Comparison of ENCODE assay signal across 16 cellular contexts in the genomic region with DNA sequence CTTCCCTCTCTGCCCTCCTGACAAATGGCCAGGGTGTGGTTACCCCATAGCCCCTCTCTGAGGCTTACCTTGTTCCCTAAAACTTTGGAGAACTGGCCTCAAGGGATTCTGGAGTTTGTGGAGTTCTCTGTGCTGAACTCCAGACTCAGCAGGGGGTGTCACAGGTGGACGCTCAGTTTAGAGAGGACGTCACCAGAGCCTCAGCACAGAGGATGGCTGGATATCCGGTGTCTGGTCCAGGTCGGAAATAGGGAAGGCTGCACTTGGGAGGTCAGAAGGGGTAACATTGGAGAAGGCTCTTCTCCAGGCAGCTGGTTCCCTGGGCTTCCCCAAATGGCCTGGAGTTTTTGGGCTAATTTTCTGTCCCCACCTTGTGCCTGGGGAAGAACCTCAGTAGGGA.
A peak's percentile ranks its signal among the peaks of the same experiment; 100 is the strongest.
DNase-seq lines count a peak whose midpoint lies in the region; ATAC-seq, FAIRE-seq and TF ChIP-seq lines count a peak whose summit lies in the region.
"Had no signal": no experiment of that assay in that cellular context is flagged by ENCODE, and none has a peak within 500 bp of the region (broad histone marks: within the 10 kb centered on the region; RNA-seq: fewer than 3 reads in every experiment).

No MANE protein-coding gene starts in this region.

- WGBS in pancreas, 2 donors: 91% methylated on average over 4 of the region's 4 CpGs

- H3K27ac Mint-ChIP-seq in stimulated activated memory B cell treated with anti-CD40 and anti-IgM and Interleukin-4, amounts not matched to agents 10 μg/mL and 1 μg/mL and 100 μg/mL, for 72 hours: no peak overlapping the region
- H3K27ac Mint-ChIP-seq: CD8-positive, alpha-beta T cell had no signal

- no peaks in the 10 kb centered on the region for H3K36me3 ChIP-seq in pancreas
- H3K36me3 ChIP-seq: BLaER1 treated with 17β-estradiol and CSF1 and Interleukin-3, amounts not matched to agents 10 nM and 100 nM had no signal

- no peak for TF ChIP-seq CTCF in pancreas (IDR thresholded peaks at IDR 0.05)

- no peak overlapping the region for H3K27ac ChIP-seq in pancreas
- H3K27ac ChIP-seq: BLaER1 treated with 17β-estradiol and CSF1 and Interleukin-3, amounts not matched to agents 10 nM and 100 nM had no signal

- H3K27me3 ChIP-seq in pancreas: no peaks in the 10 kb centered on the region
- H3K27me3 ChIP-seq: BLaER1 treated with 17β-estradiol and CSF1 and Interleukin-3, amounts not matched to agents 10 nM and 100 nM had no signal

- no peaks in the 10 kb centered on the region for H3K4me1 Mint-ChIP-seq in stimulated activated memory B cell treated with anti-CD40 and anti-IgM and Interleukin-4, amounts not matched to agents 10 μg/mL and 1 μg/mL and 100 μg/mL, for 72 hours

- H3K4me1 ChIP-seq in pancreas: peaks cover 6 to 11% (median 9%) of the 10 kb centered on the region in 3 donors

- no peak for DNase-seq in left ventricle myocardium superior
- no peak for DNase-seq in cardiac septum (ENCODE audit: low spot score)
- DNase-seq in SHP77 treated with DMSO at 0.1 percent for 48 hours (lab: John Stamatoyannopoulos, UW): peak; percentile 38
- DNase-seq in mucosa of gallbladder (ENCODE audit: low spot score): peak; percentile 6
- no peak for DNase-seq in activated CD4-positive, alpha-beta T cell treated with anti-CD3 and anti-CD28 coated beads for 4 hours
- DNase-seq in pancreas: no peak
- DNase-seq: Calu3; CD8-positive, alpha-beta T cell; KG1; NCI-H187; NCI-H2107; NCI-H510A treated with DMSO at 0.1 percent for 48 hours had no signal

- no peak overlapping the region for H3K4me3 ChIP-seq in pancreas
- H3K4me3 ChIP-seq: BLaER1 treated with 17β-estradiol and CSF1 and Interleukin-3, amounts not matched to agents 10 nM and 100 nM had no signal

- peaks cover 16% of the 10 kb centered on the region for H3K27me3 Mint-ChIP-seq in stimulated activated memory B cell treated with anti-CD40 and anti-IgM and Interleukin-4, amounts not matched to agents 10 μg/mL and 1 μg/mL and 100 μg/mL, for 72 hours

- no peak overlapping the region for H3K4me3 Mint-ChIP-seq in stimulated activated memory B cell treated with anti-CD40 and anti-IgM and Interleukin-4, amounts not matched to agents 10 μg/mL and 1 μg/mL and 100 μg/mL, for 72 hours
- H3K4me3 Mint-ChIP-seq: CD8-positive, alpha-beta T cell had no signal

- ATAC-seq in left ventricle myocardium superior: peak; percentile 5
- peak; percentile 52 for ATAC-seq in stimulated activated memory B cell treated with anti-CD40 and anti-IgM and Interleukin-4, amounts not matched to agents 10 μg/mL and 1 μg/mL and 100 μg/mL, for 72 hours
- ATAC-seq in pancreas: no peak
- ATAC-seq in GM21619 (IDR thresholded peaks at IDR 0.05; ENCODE audit: unreplicated experiment): no peak
- ATAC-seq: CD8-positive, alpha-beta T cell had no signal

- FAIRE-seq in pancreas (lab: Jason Lieb, UNC): no peak
- FAIRE-seq: H54 had no signal

- no peaks in the 10 kb centered on the region for H3K36me3 Mint-ChIP-seq in stimulated activated memory B cell treated with anti-CD40 and anti-IgM and Interleukin-4, amounts not matched to agents 10 μg/mL and 1 μg/mL and 100 μg/mL, for 72 hours
- H3K36me3 Mint-ChIP-seq: CD8-positive, alpha-beta T cell had no signal

- no peaks in the 10 kb centered on the region for H3K9me3 ChIP-seq in pancreas

- H3K9me3 Mint-ChIP-seq in stimulated activated memory B cell treated with anti-CD40 and anti-IgM and Interleukin-4, amounts not matched to agents 10 μg/mL and 1 μg/mL and 100 μg/mL, for 72 hours: peaks cover 7% of the 10 kb centered on the region

- intact Hi-C loops in left ventricle myocardium superior (cut with micrococcal nuclease): no loop called here
- intact Hi-C loops in cardiac septum (cut with DNase I): no loop called here
- intact Hi-C loops in pancreas (cut with DNase I): no loop called here

Comparison
In these comparisons a context has a peak if more than half of its experiments do, and no peak if none do; other contexts are left out.
1. ATAC-seq: peak in left ventricle myocardium superior (single experiment) and stimulated activated memory B cell treated with anti-CD40 and anti-IgM and Interleukin-4, amounts not matched to agents 10 μg/mL and 1 μg/mL and 100 μg/mL, for 72 hours (single experiment); none in pancreas (0 of 4) and GM21619 (single experiment).
2. DNase-seq: peak in SHP77 treated with DMSO at 0.1 percent for 48 hours (single experiment) and mucosa of gallbladder (single experiment); none in left ventricle myocardium superior (single experiment), cardiac septum (single experiment), activated CD4-positive, alpha-beta T cell treated with anti-CD3 and anti-CD28 coated beads for 4 hours (0 of 2) and pancreas (0 of 6).